8 cellular contexts compared by ENCODE assay signal in genomic region chr5:98771389-98772109, GRCh38. TPM values are rescaled to one million over a fixed set of nuclear protein-coding genes. Genes with fewer than 3 reads are reported as not detected.
DNase-seq lines count a peak whose midpoint lies in the region; ATAC-seq and TF ChIP-seq lines count a peak whose summit lies in the region.

No MANE protein-coding gene starts in this region.

- H3K9me2 ChIP-seq in Loucy (replicated peaks; ENCODE audit: low read depth, low read length) = no peaks in the 10 kb centered on the region

- H3K4me3 ChIP-seq in GM12864 (ENCODE audit: low read depth, low read length) (peak overlapping the region; percentile 63), Loucy (ENCODE audit: low read length, poor library complexity, severe bottlenecking) (peak overlapping the region; percentile 78), adrenal gland (peak overlapping the region in 3 of 4 donors; percentile 21 to 67 (median 54)), ovary (peak overlapping the region; percentile 44)

- no peaks in the 10 kb centered on the region for H3F3A ChIP-seq in Loucy (ENCODE audit: low read depth)

- peak overlapping the region; percentile 95 for H3K4me2 ChIP-seq in Loucy (ENCODE audit: low read depth, low read length, poor library complexity, severe bottlenecking)

- no peaks in the 10 kb centered on the region for H3K79me2 ChIP-seq in Loucy (ENCODE audit: insufficient read depth, low read length)

- peak overlapping the region; percentile 85 for H2AFZ ChIP-seq in Loucy (ENCODE audit: low read length)

- H4K20me1 ChIP-seq in Loucy (ENCODE audit: insufficient read depth, low read length, poor library complexity, severe bottlenecking) = no peaks in the 10 kb centered on the region

- ATAC-seq in HG03025 (IDR thresholded peaks at IDR 0.05; ENCODE audit: low FRiP score, unreplicated experiment) = no peak

- DNase-seq in A172 (ENCODE audit: low spot score) (peak; percentile 86), GM12864 (ENCODE audit: low read depth) (peak; percentile 65), RPMI8226 (peak; percentile 89), adrenal gland (peak; percentile 64 to 88 (median 77)), head of caudate nucleus (peak in 35 of 42 donors; percentile 10 to 90 (median 72)), ovary (peak in 3 of 5 donors; percentile 37 to 72 (median 38))

- H3K4me1 ChIP-seq in Loucy (ENCODE audit: insufficient read depth, low read length, poor library complexity, severe bottlenecking) (peaks cover 10% of the 10 kb centered on the region), adrenal gland (replicated peaks in 1 of 2) (peaks cover 17 to 57% of the 10 kb centered on the region in 2 donors), ovary (ENCODE audit: insufficient read depth) (peaks cover 5% of the 10 kb centered on the region)

- H3K27ac ChIP-seq in adrenal gland (peak overlapping the region in 4 of 5 donors; percentile 1 to 79 (median 70)), ovary (peak overlapping the region in 1 of 2 donors; percentile 73)

- TF ChIP-seq CTCF in GM12864 (IDR thresholded peaks at IDR 0.05; ENCODE audit: low read depth, low read length, missing control alignments) (peak; percentile 81), Loucy (conservative IDR thresholded peaks at IDR 0.05; ENCODE audit: low read length) (peak; percentile 70), adrenal gland (IDR thresholded peaks at IDR 0.05) (peak; percentile 78 to 97 (median 93)), ovary (IDR thresholded peaks at IDR 0.05) (peak; percentile 54 to 91 (median 89))

- TF ChIP-seq EP300 in ovary (IDR thresholded peaks at IDR 0.05) = no peak

- TF ChIP-seq POLR2A in adrenal gland (IDR thresholded peaks at IDR 0.05) = peak in 1 of 2 donors; percentile 49
- TF ChIP-seq POLR2A in ovary (IDR thresholded peaks at IDR 0.05) = no peak

- H3K9me3 ChIP-seq in Loucy (ENCODE audit: insufficient read depth, low read depth, low read length) (no peaks in the 10 kb centered on the region), adrenal gland (replicated peaks in 1 of 3) (no peaks in the 10 kb centered on the region), ovary (no peaks in the 10 kb centered on the region)

- H3K27me3 ChIP-seq in Loucy (ENCODE audit: insufficient read depth, low read length, poor library complexity, severe bottlenecking) = peaks cover 25% of the 10 kb centered on the region
- H3K27me3 ChIP-seq in adrenal gland = no peaks in the 10 kb centered on the region
- H3K27me3 ChIP-seq in ovary = no peaks in the 10 kb centered on the region

- intact Hi-C loops in adrenal gland (cut with DNase I) (no loop called here), head of caudate nucleus (cut with DNase I) (loop anchor here (2.0 to 10.0 kb wide), 2 partner anchors 157 to 1587 kb away; partner anchors contain the start of genes CHD1 and RIOK2), ovary (cut with DNase I) (loop anchor here in 2 of 4 donors (2.0 to 5.0 kb wide), 2 partner anchors 156 to 157 kb away; partner anchors contain the start of gene CHD1 (in 2 of the 2))

- WGBS in adrenal gland, 4 donors = 3 to 4% (median 3%) methylated on average over 18 of the region's 18 CpGs
- 3 to 4% (median 4%) methylated on average over 18 of the region's 18 CpGs for WGBS in ovary, 3 donors

- H3K9ac ChIP-seq in Loucy (ENCODE audit: low read depth, low read length, poor library complexity, severe bottlenecking) = peak overlapping the region; percentile 60

- H3K36me3 ChIP-seq in Loucy (ENCODE audit: insufficient read depth, low read length) (no peaks in the 10 kb centered on the region), adrenal gland (replicated peaks in 1 of 2) (no peaks in the 10 kb centered on the region), ovary (no peaks in the 10 kb centered on the region)

RNA-seq across cellular contexts. Expression of gene RGMB, which starts 1.9 kb away (rescaled TPM):
- 22.0 and 22.8 TPM in 2 replicates for total RNA-seq in A172 (2014; rRNA removed; shearing (Covaris generic))
- total RNA-seq in adrenal gland = 10 to 100 TPM in 4 of 8 donors, 1 to 10 TPM in 4; 7.1 to 14.4 (median 10.6) TPM
- polyA plus RNA-seq in adrenal gland = 1 to 10 TPM; 1.0 to 8.0 (median 1.8) TPM
- total RNA-seq in ovary = 10 to 100 TPM; 17.3 to 40.3 (median 26.4) TPM
- 10 to 100 TPM; 14.5 to 28.3 TPM for polyA plus RNA-seq in ovary

Comparison
In these comparisons a context has a peak if more than half of its experiments do, and no peak if none do; other contexts are left out.
1. DNase-seq: peak in every context shown above with its lines; median percentile 89 in RPMI8226; 86 in A172; 77 in adrenal gland; 72 in head of caudate nucleus; 65 in GM12864; 38 in ovary.